In genomic region chr13:110869231-110869804, GRCh38 we compare ENCODE assay signal across 1 cellular context.
TF ChIP-seq lines count a peak whose summit lies in the region.

No MANE protein-coding gene starts in this region.

TF ChIP-seq in K562, 482 proteins besides CTCF, POLR2A, EP300 and RAD21 (continued from another document and continues in another):
- TF ChIP-seq ELK1 (CRISPR knock-in tag; IDR thresholded peaks at IDR 0.05), result no peak
- TF ChIP-seq PHB2 (IDR thresholded peaks at IDR 0.05; ENCODE audit: low read depth), result no peak
- 0 out of 2 replicates have a peak, but pooled peaks have one; percentile 2 for TF ChIP-seq LCOR (CRISPR knock-in tag; IDR thresholded peaks at IDR 0.05)
- TF ChIP-seq MIER1 (IDR thresholded peaks at IDR 0.05; ENCODE audit: low read depth), result no peak
- TF ChIP-seq NFIC (IDR thresholded peaks at IDR 0.05), result no peak
- no peak for TF ChIP-seq SRSF1 (IDR thresholded peaks at IDR 0.05; ENCODE audit: low read depth, low read length)
- no peak for TF ChIP-seq ZNF717 (CRISPR knock-in tag; IDR thresholded peaks at IDR 0.05)
- TF ChIP-seq ZKSCAN1 (IDR thresholded peaks at IDR 0.05; ENCODE audit: low read depth, low read length), result no peak
- TF ChIP-seq PHF21A (IDR thresholded peaks at IDR 0.05; ENCODE audit: borderline replicate concordance, low read depth), result no peak
- TF ChIP-seq E2F8 (IDR thresholded peaks at IDR 0.05; ENCODE audit: low read depth, partially characterized antibody), result no peak
- no peak for TF ChIP-seq ZBTB26 (CRISPR knock-in tag; IDR thresholded peaks at IDR 0.05)
- no peak for TF ChIP-seq NCOA4 (IDR thresholded peaks at IDR 0.05; ENCODE audit: partially characterized antibody)
- TF ChIP-seq HINFP (tag; conservative IDR thresholded peaks at IDR 0.05; ENCODE audit: low read depth), result peak; percentile 77; the same call in 1 of the 2 replicates
- TF ChIP-seq KLF1 (tag; IDR thresholded peaks at IDR 0.05), result no peak
- peak; percentile 14; the same call in 1 of the 2 replicates for TF ChIP-seq ATF3 (IDR thresholded peaks at IDR 0.05)
- no peak for TF ChIP-seq ATF3 (CRISPR knock-in tag; conservative IDR thresholded peaks at IDR 0.05)
- TF ChIP-seq TCFL5 (CRISPR knock-in tag; conservative IDR thresholded peaks at IDR 0.05), result no peak
- no peak for TF ChIP-seq DNMT1 (IDR thresholded peaks at IDR 0.05)
- 0 out of 2 replicates have a peak, but pooled peaks have one; percentile 13 for TF ChIP-seq SPI1 (IDR thresholded peaks at IDR 0.05; ENCODE audit: borderline replicate concordance, low read depth, low read length)
- peak; percentile 73 for TF ChIP-seq ZBTB40 (IDR thresholded peaks at IDR 0.05)
- TF ChIP-seq ZBTB40 (CRISPR knock-in tag; IDR thresholded peaks at IDR 0.05), result no peak
- TF ChIP-seq E2F6 (IDR thresholded peaks at IDR 0.05; ENCODE audit: borderline replicate concordance in 1 of 2, extremely low read depth in 1 of 2, insufficient read depth in 1 of 2, insufficient read length in 1 of 2, low read depth in 1 of 2, low read length in 1 of 2, poor library complexity in 1 of 2, severe bottlenecking in 1 of 2), result peak in 1 of 2 experiments; percentile 11
- no peak for TF ChIP-seq ARID1B (IDR thresholded peaks at IDR 0.05)
- peak; percentile 79 for TF ChIP-seq GABPA (tag; conservative IDR thresholded peaks at IDR 0.05; ENCODE audit: low read depth)
- no peak for TF ChIP-seq GTF2A2 (tag; IDR thresholded peaks at IDR 0.05)
